17 cellular contexts compared by ENCODE assay signal in genomic region chr1:38270241-38270871, GRCh38.
"Had no signal": no experiment of that assay in that cellular context is flagged by ENCODE, and none has a peak within 500 bp of the region (broad histone marks: within the 10 kb centered on the region; RNA-seq: fewer than 3 reads in every experiment).

No MANE protein-coding gene starts in this region.

- H3K27ac ChIP-seq: brain microvascular endothelial cell, gastrocnemius medialis, heart right ventricle, psoas muscle, testis had no signal

- H3K36me3 ChIP-seq: brain microvascular endothelial cell, gastrocnemius medialis, heart right ventricle had no signal

- ATAC-seq: gastrocnemius medialis; heart right ventricle; left lobe of liver; mucosa of descending colon; naive thymus-derived CD8-positive, alpha-beta T cell; psoas muscle; sciatic nerve; T-helper 17 cell had no signal

- H3K4me1 ChIP-seq: gastrocnemius medialis, heart right ventricle, psoas muscle, testis had no signal

- H3K4me1 Mint-ChIP-seq: activated naive CD4-positive, alpha-beta T cell treated with anti-CD3 and anti-CD28 coated beads, Interleukin-2, amount 50 U/mL, for 24 hours; naive thymus-derived CD8-positive, alpha-beta T cell; T-helper 17 cell had no signal

- H3K27ac Mint-ChIP-seq: activated naive CD4-positive, alpha-beta T cell treated with anti-CD3 and anti-CD28 coated beads, Interleukin-2, amount 50 U/mL, for 24 hours; naive thymus-derived CD8-positive, alpha-beta T cell; stimulated activated naive CD8-positive, alpha-beta T cell treated with anti-CD3 and anti-CD28 coated beads, Interleukin-15, Interleukin-2, amounts not matched to agents 100 ng/mL and 50 ng/mL, for 24 hours; T-helper 17 cell had no signal

- H3K36me3 Mint-ChIP-seq: activated naive CD4-positive, alpha-beta T cell treated with anti-CD3 and anti-CD28 coated beads, Interleukin-2, amount 50 U/mL, for 24 hours; naive thymus-derived CD8-positive, alpha-beta T cell had no signal

- H3K9me3 Mint-ChIP-seq: activated naive CD4-positive, alpha-beta T cell treated with anti-CD3 and anti-CD28 coated beads, Interleukin-2, amount 50 U/mL, for 24 hours; naive thymus-derived CD8-positive, alpha-beta T cell; stimulated activated naive CD8-positive, alpha-beta T cell treated with anti-CD3 and anti-CD28 coated beads, Interleukin-15, Interleukin-2, amounts not matched to agents 100 ng/mL and 50 ng/mL, for 24 hours had no signal

- DNase-seq: activated CD4-positive, alpha-beta T cell treated with anti-CD3 and anti-CD28 coated beads, Interleukin-2, amount 50 U/mL, for 1 hour; activated CD4-positive, CD25-positive, alpha-beta regulatory T cell; amniotic stem cell; brain microvascular endothelial cell; gastrocnemius medialis; heart right ventricle; mammary epithelial cell; mucosa of descending colon; naive thymus-derived CD8-positive, alpha-beta T cell; stimulated activated CD4-positive, alpha-beta T cell treated with anti-CD3 and anti-CD28 coated beads, Interleukin-12 subunit alpha, Interleukin-12 subunit beta, amount 100 ng/mL, for 4 hours; T-helper 17 cell; testis had no signal

- H3K4me3 ChIP-seq: gastrocnemius medialis, heart right ventricle, mucosa of descending colon, psoas muscle, testis had no signal

- H3K4me3 Mint-ChIP-seq: activated naive CD4-positive, alpha-beta T cell treated with anti-CD3 and anti-CD28 coated beads, Interleukin-2, amount 50 U/mL, for 24 hours; naive thymus-derived CD8-positive, alpha-beta T cell; stimulated activated naive CD8-positive, alpha-beta T cell treated with anti-CD3 and anti-CD28 coated beads, Interleukin-15, Interleukin-2, amounts not matched to agents 100 ng/mL and 50 ng/mL, for 24 hours; T-helper 17 cell had no signal

- H3K27me3 ChIP-seq: testis had no signal

- H3K9me3 ChIP-seq: gastrocnemius medialis, heart right ventricle, mucosa of descending colon, psoas muscle, testis had no signal
